9 cellular contexts compared by ENCODE assay signal in genomic region chr10:59885430-59886134, GRCh38. TPM values are rescaled to one million over a fixed set of nuclear protein-coding genes. Genes with fewer than 3 reads are reported as not detected.
A peak's percentile ranks its signal among the peaks of the same experiment; 100 is the strongest.
DNase-seq lines count a peak whose midpoint lies in the region; ATAC-seq, FAIRE-seq and TF ChIP-seq lines count a peak whose summit lies in the region.
"Had no signal": no experiment of that assay in that cellular context is flagged by ENCODE, and none has a peak within 500 bp of the region (broad histone marks: within the 10 kb centered on the region; RNA-seq: fewer than 3 reads in every experiment).

No MANE protein-coding gene starts in this region.

- no peak overlapping the region for H3K9ac ChIP-seq in mammary epithelial cell (ENCODE audit: insufficient read depth, low read length)

- peaks cover 80% of the 10 kb centered on the region for H3K4me1 Mint-ChIP-seq in activated naive CD8-positive, alpha-beta T cell treated with anti-CD3 and anti-CD28 coated beads for 36 hours

- TF ChIP-seq CTCF in GM10266 (IDR thresholded peaks at IDR 0.05; ENCODE audit: control insufficient read depth, insufficient read depth, low read depth, missing control alignments), result no peak
- no peak for TF ChIP-seq CTCF in mammary epithelial cell (conservative IDR thresholded peaks at IDR 0.05 in 1 of 2, IDR thresholded peaks at IDR 0.05 in 1 of 2; ENCODE audit: extremely low read depth in 1 of 2, insufficient read depth in 1 of 2, low read depth in 1 of 2, low read length in 2 of 2)

- in situ Hi-C loops in mammary epithelial cell (cut with MboI; ENCODE audit: low sequenced_read_pairs in 2 of 2), result no loop called here

- CTCF ChIA-PET in mammary epithelial cell (lab: Charles Lee; ENCODE audit: low non-redundant PET), result no interaction called here

- DNase-seq in GM10266 (ENCODE audit: extremely low spot score) (peak; percentile 63), NCI-H1092 treated with DMSO at 0.1 percent for 48 hours (lab: John Stamatoyannopoulos, UW) (no peak), mammary epithelial cell (no peak), small intestine (no peak), NCI-H69 (lab: John Stamatoyannopoulos, UW) (no peak)
- no peak for DNase-seq in activated naive CD8-positive, alpha-beta T cell treated with anti-CD3 and anti-CD28 coated beads for 36 hours
- DNase-seq: heart left ventricle had no signal

- peak overlapping the region; percentile 34 for H3K27ac Mint-ChIP-seq in activated naive CD8-positive, alpha-beta T cell treated with anti-CD3 and anti-CD28 coated beads for 36 hours

- H3K4me3 ChIP-seq in mammary epithelial cell (replicated peaks in 1 of 3; ENCODE audit: insufficient read depth in 1 of 3, low read depth in 2 of 3, low read length in 3 of 3), result no peak overlapping the region
- no peak overlapping the region for H3K4me3 ChIP-seq in small intestine (ENCODE audit: low read depth in 1 of 2, low read length in 2 of 2)
- H3K4me3 ChIP-seq: heart left ventricle had no signal

- no peak overlapping the region for H3K4me2 ChIP-seq in mammary epithelial cell (ENCODE audit: insufficient read depth, low read depth, low read length)

- intact Hi-C loops in mammary epithelial cell (cut with micrococcal nuclease), result no loop called here

- BruUV-seq in mammary epithelial cell (replicated peaks; lab: Mats Ljungman, UMichigan), result no TSS peak

- H3K4me3 Mint-ChIP-seq in activated naive CD8-positive, alpha-beta T cell treated with anti-CD3 and anti-CD28 coated beads for 36 hours, result peak overlapping the region; percentile 39

- peak; percentile 86 for ATAC-seq in GM21390 (IDR thresholded peaks at IDR 0.05; ENCODE audit: unreplicated experiment)
- peak; percentile 78 for ATAC-seq in HG03469 (IDR thresholded peaks at IDR 0.05; ENCODE audit: unreplicated experiment)

- dilution Hi-C loops in mammary epithelial cell (cut with HindIII; ENCODE audit: low sequenced_read_pairs), result no loop called here

- H3K9me3 Mint-ChIP-seq in activated naive CD8-positive, alpha-beta T cell treated with anti-CD3 and anti-CD28 coated beads for 36 hours, result no peaks in the 10 kb centered on the region

- FAIRE-seq in small intestine (lab: Jason Lieb, UNC), result no peak

- WGBS in mammary epithelial cell (ENCODE audit: low coverage, missing lambda C conversion rate), result 68% methylated on average over 7 of the region's 8 CpGs
- 52 to 76% (median 60%) methylated on average over 8 of the region's 8 CpGs for WGBS in small intestine, 3 donors

- no peaks in the 10 kb centered on the region for H4K20me1 ChIP-seq in mammary epithelial cell (ENCODE audit: insufficient read depth, low read length)

- H3K9me3 ChIP-seq in mammary epithelial cell (replicated peaks; ENCODE audit: insufficient read depth, low read length) (no peaks in the 10 kb centered on the region), small intestine (ENCODE audit: control insufficient read depth, low read depth) (no peaks in the 10 kb centered on the region)
- H3K9me3 ChIP-seq: heart left ventricle had no signal

- H3K27me3 ChIP-seq in mammary epithelial cell (ENCODE audit: insufficient read depth, low read length) (no peaks in the 10 kb centered on the region), small intestine (ENCODE audit: control insufficient read depth in 2 of 2, insufficient read depth in 2 of 2, low read length in 2 of 2) (no peaks in the 10 kb centered on the region)
- H3K27me3 ChIP-seq: heart left ventricle had no signal

- no peak overlapping the region for H3K27ac ChIP-seq in mammary epithelial cell (ENCODE audit: insufficient read depth, low read depth, low read length)
- no peak overlapping the region for H3K27ac ChIP-seq in small intestine (ENCODE audit: low read depth in 1 of 2, low read length in 1 of 2)
- H3K27ac ChIP-seq: heart left ventricle had no signal

- no peaks in the 10 kb centered on the region for H3K4me1 ChIP-seq in mammary epithelial cell (ENCODE audit: insufficient read depth, low read length)
- peaks cover 4 to 13% of the 10 kb centered on the region in 2 donors for H3K4me1 ChIP-seq in small intestine (ENCODE audit: control insufficient read depth in 2 of 2, insufficient read depth in 1 of 2, low read depth in 1 of 2, low read length in 1 of 2)

- no peak overlapping the region for H2AFZ ChIP-seq in mammary epithelial cell (ENCODE audit: low read depth, low read length)

- H3K79me2 ChIP-seq in mammary epithelial cell (ENCODE audit: insufficient read depth, low read length), result peaks cover 94% of the 10 kb centered on the region

- peaks cover 48% of the 10 kb centered on the region for H3K36me3 Mint-ChIP-seq in activated naive CD8-positive, alpha-beta T cell treated with anti-CD3 and anti-CD28 coated beads for 36 hours

- peaks cover 4% of the 10 kb centered on the region for H3K36me3 ChIP-seq in mammary epithelial cell (ENCODE audit: insufficient read depth, low read length)
- H3K36me3 ChIP-seq in small intestine (ENCODE audit: control insufficient read depth in 2 of 2, insufficient read depth in 2 of 2, low read length in 2 of 2), result no peaks in the 10 kb centered on the region

- H3K27me3 Mint-ChIP-seq in activated naive CD8-positive, alpha-beta T cell treated with anti-CD3 and anti-CD28 coated beads for 36 hours, result no peaks in the 10 kb centered on the region

RNA-seq across cellular contexts. Expression of gene CCDC6, which starts 20.8 kb away (rescaled TPM):
- total RNA-seq in activated naive CD8-positive, alpha-beta T cell treated with anti-CD3 and anti-CD28 coated beads for 36 hours, result 10 to 100 TPM; 45.5 to 47.5 TPM
- total RNA-seq in mammary epithelial cell, result 10 to 100 TPM; 52.4 to 76.0 TPM
- polyA plus RNA-seq in mammary epithelial cell (31.9 TPM), small intestine (10 to 100 TPM; 16.5 to 26.2 (median 23.2) TPM)
- polyA minus RNA-seq in mammary epithelial cell, result 65.6 TPM
